8 cellular contexts compared by ENCODE assay signal in genomic region chr22:19854778-19855503, GRCh38. TPM values are rescaled to one million over a fixed set of nuclear protein-coding genes. Genes with fewer than 3 reads are reported as not detected.
A peak's percentile ranks its signal among the peaks of the same experiment; 100 is the strongest.
DNase-seq lines count a peak whose midpoint lies in the region; ATAC-seq, FAIRE-seq and TF ChIP-seq lines count a peak whose summit lies in the region.

Gene GNB1L (minus strand): TSS chr22:19854874. CDS start chr22:19821355, 33,519 bp downstream.
A gene with protein sequence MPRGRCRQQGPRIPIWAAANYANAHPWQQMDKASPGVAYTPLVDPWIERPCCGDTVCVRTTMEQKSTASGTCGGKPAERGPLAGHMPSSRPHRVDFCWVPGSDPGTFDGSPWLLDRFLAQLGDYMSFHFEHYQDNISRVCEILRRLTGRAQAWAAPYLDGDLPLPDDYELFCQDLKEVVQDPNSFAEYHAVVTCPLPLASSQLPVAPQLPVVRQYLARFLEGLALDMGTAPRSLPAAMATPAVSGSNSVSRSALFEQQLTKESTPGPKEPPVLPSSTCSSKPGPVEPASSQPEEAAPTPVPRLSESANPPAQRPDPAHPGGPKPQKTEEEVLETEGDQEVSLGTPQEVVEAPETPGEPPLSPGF (minus strand): TSS chr22:19854874. CDS start chr22:19852261, 2,613 bp downstream.

- H3K4me2 ChIP-seq in smooth muscle cell, result peak within 1 kb of the TSS; percentile 90

- H4K20me1 ChIP-seq in smooth muscle cell (ENCODE audit: low read depth), result peaks cover 28% of the 10 kb centered on the region

- DNase-seq in AG09309 (ENCODE audit: low read depth), result peak; percentile 81
- DNase-seq in NCI-H2227 (lab: John Stamatoyannopoulos, UW; ENCODE audit: unreplicated experiment), result peak; percentile 99
- peak; percentile 91 for DNase-seq in bronchial epithelial cell (ENCODE audit: low read depth)
- DNase-seq in iPS-NIHi7 (ENCODE audit: extremely low spot score), result peak; percentile 98
- peak; percentile 87 for DNase-seq in smooth muscle cell (lab: John Stamatoyannopoulos, UW; ENCODE audit: unreplicated experiment)

- no peaks in the 10 kb centered on the region for H3F3A ChIP-seq in smooth muscle cell (ENCODE audit: low read depth)

- no peaks in the 10 kb centered on the region for H3K9me3 ChIP-seq in smooth muscle cell (replicated peaks; ENCODE audit: low read depth)

- peak within 1 kb of the TSS; percentile 75 for H3K9ac ChIP-seq in smooth muscle cell (ENCODE audit: low read depth)

- peaks cover 16% of the 10 kb centered on the region for H3K4me1 ChIP-seq in smooth muscle cell (ENCODE audit: low read depth)

- H3K36me3 ChIP-seq in bronchial epithelial cell (ENCODE audit: control insufficient read depth, insufficient read depth, low read length) (peaks cover 16% of the 10 kb centered on the region), smooth muscle cell (ENCODE audit: low read depth) (no peaks in the 10 kb centered on the region)

- H3K27me3 ChIP-seq in bronchial epithelial cell (ENCODE audit: control insufficient read depth, insufficient read depth, low read length) (no peaks in the 10 kb centered on the region), smooth muscle cell (ENCODE audit: low read depth) (no peaks in the 10 kb centered on the region)

- ATAC-seq in GM18909 (IDR thresholded peaks at IDR 0.05; ENCODE audit: poor library complexity, unreplicated experiment) (peak; percentile 79), HG03159 (IDR thresholded peaks at IDR 0.05; ENCODE audit: unreplicated experiment) (peak; percentile 84)

- peak within 1 kb of the TSS; percentile 96 for H2AFZ ChIP-seq in smooth muscle cell (ENCODE audit: low read depth)

- 2% methylated on average over 76 of the region's 81 CpGs for WGBS in smooth muscle cell (ENCODE audit: low lambda C conversion rate)

- no peak for FAIRE-seq in bronchial epithelial cell (lab: Jason Lieb, UNC)

- peaks cover 31% of the 10 kb centered on the region for H3K79me2 ChIP-seq in smooth muscle cell (ENCODE audit: low read depth)

- peak within 1 kb of the TSS; percentile 46 for H3K27ac ChIP-seq in smooth muscle cell (ENCODE audit: low read depth)

- H3K4me3 ChIP-seq in AG09309 (ENCODE audit: control insufficient read depth, low read depth, low read length) (peak within 1 kb of the TSS; percentile 85), WI38 (ENCODE audit: low read depth, low read length) (peak within 1 kb of the TSS; percentile 95), bronchial epithelial cell (ENCODE audit: low read depth, low read length) (peak within 1 kb of the TSS; percentile 87), smooth muscle cell (peak within 1 kb of the TSS; percentile 88)

- TF ChIP-seq CTCF in AG09309 (IDR thresholded peaks at IDR 0.05; ENCODE audit: control insufficient read depth, insufficient read depth, low read depth, low read length, missing control alignments) (peak; percentile 13), WI38 (IDR thresholded peaks at IDR 0.05; ENCODE audit: low read depth, low read length) (no peak), bronchial epithelial cell (IDR thresholded peaks at IDR 0.05; ENCODE audit: insufficient read depth, low read length, severe bottlenecking) (peak; percentile 40), smooth muscle cell (IDR thresholded peaks at IDR 0.05; ENCODE audit: borderline replicate concordance, insufficient read depth, poor library complexity, severe bottlenecking) (no peak)

RNA-seq across cellular contexts. Expression of gene GNB1L, which starts in this region (rescaled TPM):
- total RNA-seq in bronchial epithelial cell (2.8 and 7.6 TPM in 2 replicates), smooth muscle cell (2.3 and 4.1 TPM in 2 replicates)
- 7.4 and 7.9 TPM in 2 replicates for polyA plus RNA-seq in smooth muscle cell

RNA-seq across cellular contexts. Expression of the second gene that starts in this region (rescaled TPM):
- total RNA-seq in bronchial epithelial cell, result 9.5 and 11.0 TPM in 2 replicates
- 3.8 and 7.3 TPM in 2 replicates for total RNA-seq in smooth muscle cell
- polyA plus RNA-seq in smooth muscle cell, result 7.5 TPM in 2 replicates

Comparison
In these comparisons a context has a peak if more than half of its experiments do, and no peak if none do; other contexts are left out.
1. Peak in every context shown above with its lines: DNase-seq, ATAC-seq, H3K4me3 ChIP-seq and H3K27ac ChIP-seq.
2. CTCF ChIP-seq: peak in AG09309 (single experiment) and bronchial epithelial cell (single experiment); none in WI38 (single experiment) and smooth muscle cell (single experiment).